In genomic region chr7:148975896-148976295, GRCh38 we compare ENCODE assay signal across 2 cellular contexts.
TF ChIP-seq lines count a peak whose summit lies in the region.

No MANE protein-coding gene starts in this region.

TF ChIP-seq in HEK293, 187 proteins besides CTCF, POLR2A, EP300 and RAD21 (continued from another document):
- 0 out of 2 replicates have a peak, but pooled peaks have one; percentile 51 for TF ChIP-seq REST (tag by site-specific recombination; IDR thresholded peaks at IDR 0.05)
- TF ChIP-seq ZNF280C (tag by site-specific recombination; IDR thresholded peaks at IDR 0.05) = no peak
- TF ChIP-seq ZNF341 (tag by site-specific recombination; IDR thresholded peaks at IDR 0.05; ENCODE audit: low read depth) = no peak

TF ChIP-seq in SK-N-SH, 30 proteins besides CTCF, POLR2A, EP300 and RAD21 (continued from another document):
- TF ChIP-seq IRF3 (IDR thresholded peaks at IDR 0.05; ENCODE audit: low read depth, low read length) (no peak), SIN3A (IDR thresholded peaks at IDR 0.05; ENCODE audit: borderline replicate concordance, low read depth, low read length) (no peak), YY1 (IDR thresholded peaks at IDR 0.05; ENCODE audit: low read depth) (no peak)
